28 cellular contexts compared by ENCODE assay signal in the genomic region with DNA sequence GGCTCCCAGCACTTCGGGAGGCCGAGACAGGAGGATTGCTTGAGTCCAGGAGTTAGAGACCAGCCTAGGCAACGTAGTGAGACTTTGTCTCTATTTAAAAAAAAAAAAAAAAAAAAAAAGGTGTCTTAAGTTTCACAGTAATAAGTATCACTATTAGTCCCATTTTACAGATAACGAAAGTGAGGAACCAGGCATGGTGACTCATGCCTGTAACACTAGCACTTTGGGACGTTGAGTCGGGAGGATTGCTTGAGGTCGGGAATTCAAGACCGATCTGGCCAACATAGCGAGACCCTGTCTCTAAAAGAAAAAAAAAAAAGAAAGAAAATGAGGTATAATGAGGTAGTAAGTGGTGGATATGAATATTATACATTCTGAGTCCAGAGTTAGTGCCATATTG. TPM values are rescaled to one million over a fixed set of nuclear protein-coding genes. Genes with fewer than 3 reads are reported as not detected.
DNase-seq lines count a peak whose midpoint lies in the region; ATAC-seq and TF ChIP-seq lines count a peak whose summit lies in the region.
"Had no signal": no experiment of that assay in that cellular context is flagged by ENCODE, and none has a peak within 500 bp of the region (broad histone marks: within the 10 kb centered on the region; RNA-seq: fewer than 3 reads in every experiment).

No MANE protein-coding gene starts in this region.

- no peaks in the 10 kb centered on the region for H3K27me3 ChIP-seq in CD8-positive, alpha-beta memory T cell (ENCODE audit: insufficient read depth, low read length, poor library complexity, severe bottlenecking)
- H3K27me3 ChIP-seq: SJCRH30 had no signal

- H3K4me3 Mint-ChIP-seq in central memory CD8-positive, alpha-beta T cell: no peak overlapping the region
- H3K4me3 Mint-ChIP-seq in stimulated activated effector memory CD8-positive, alpha-beta T cell treated with anti-CD3 and anti-CD28 coated beads, Interleukin-12 subunit alpha, Interleukin-12 subunit beta, amount 100 ng/mL, for 72 hours: no peak overlapping the region
- no peak overlapping the region for H3K4me3 Mint-ChIP-seq in CD8-positive, alpha-beta memory T cell
- H3K4me3 Mint-ChIP-seq: CD4-positive, alpha-beta memory T cell; GM23338; H9; IgD-negative memory B cell had no signal

- CTCF ChIA-PET in CD8-positive, alpha-beta memory T cell (lab: Charles Lee): no interaction called here

- no peak overlapping the region for H3K4me3 ChIP-seq in GM12865 (ENCODE audit: low read depth, low read length)
- H3K4me3 ChIP-seq in foreskin fibroblast (ENCODE audit: low read depth in 1 of 2, low read length in 2 of 2): no peak overlapping the region
- H3K4me3 ChIP-seq in CD8-positive, alpha-beta memory T cell (ENCODE audit: low read length): no peak overlapping the region
- H3K4me3 ChIP-seq: GM23338, PC-9, SJCRH30 had no signal

- H3K36me3 ChIP-seq in CD8-positive, alpha-beta memory T cell (ENCODE audit: insufficient read depth, low read length): no peaks in the 10 kb centered on the region

- no peaks in the 10 kb centered on the region for H3K9me3 Mint-ChIP-seq in central memory CD8-positive, alpha-beta T cell
- H3K9me3 Mint-ChIP-seq in stimulated activated effector memory CD8-positive, alpha-beta T cell treated with anti-CD3 and anti-CD28 coated beads, Interleukin-12 subunit alpha, Interleukin-12 subunit beta, amount 100 ng/mL, for 72 hours: no peaks in the 10 kb centered on the region
- no peaks in the 10 kb centered on the region for H3K9me3 Mint-ChIP-seq in CD8-positive, alpha-beta memory T cell
- H3K9me3 Mint-ChIP-seq: CD4-positive, alpha-beta memory T cell; GM23338; H9; IgD-negative memory B cell had no signal

- peak overlapping the region; percentile 23 for H3K27ac Mint-ChIP-seq in central memory CD8-positive, alpha-beta T cell (ENCODE audit: low read depth)
- no peak overlapping the region for H3K27ac Mint-ChIP-seq in stimulated activated effector memory CD8-positive, alpha-beta T cell treated with anti-CD3 and anti-CD28 coated beads, Interleukin-12 subunit alpha, Interleukin-12 subunit beta, amount 100 ng/mL, for 72 hours
- H3K27ac Mint-ChIP-seq in CD8-positive, alpha-beta memory T cell: peak overlapping the region in 2 of 8 donors; percentile 15 to 39
- H3K27ac Mint-ChIP-seq: GM23338, H9, IgD-negative memory B cell had no signal

- POLR2A ChIA-PET in CD8-positive, alpha-beta memory T cell (lab: Charles Lee): no interaction called here

- H3K9me3 ChIP-seq in CD8-positive, alpha-beta memory T cell (ENCODE audit: low read length): no peaks in the 10 kb centered on the region
- H3K9me3 ChIP-seq: SJCRH30 had no signal

- H3K27ac ChIP-seq in CD8-positive, alpha-beta memory T cell (ENCODE audit: low read depth, low read length): no peak overlapping the region
- H3K27ac ChIP-seq: KMS-11, PC-9, SJCRH30 had no signal

- DNase-seq in GM12865 (ENCODE audit: low read depth) (peak; percentile 54), NCI-H2171 treated with DMSO at 0.1 percent for 48 hours (lab: John Stamatoyannopoulos, UW) (no peak), foreskin fibroblast (no peak), amniotic stem cell (lab: John Stamatoyannopoulos, UW) (no peak)
- DNase-seq in central memory CD8-positive, alpha-beta T cell (ENCODE audit: low spot score in 2 of 2): no peak
- no peak for DNase-seq in stimulated activated effector memory CD8-positive, alpha-beta T cell treated with anti-CD3 and anti-CD28 coated beads, Interleukin-12 subunit alpha, Interleukin-12 subunit beta, amount 100 ng/mL, for 72 hours (ENCODE audit: low spot score in 2 of 2)
- no peak for DNase-seq in CD8-positive, alpha-beta memory T cell
- DNase-seq: C1 segment of cervical spinal cord; CD4-positive, alpha-beta memory T cell; DMS 273 treated with DMSO at 0.1 percent for 48 hours; DMS79; EL; GDM1; H9; MM.1S; NCI-H2029; NCI-H2227 treated with DMSO at 0.1 percent for 48 hours; NCI-H526 treated with DMSO at 0.1 percent for 48 hours; PC-9; SJCRH30 had no signal

- peaks cover 20% of the 10 kb centered on the region for H3K4me1 Mint-ChIP-seq in central memory CD8-positive, alpha-beta T cell
- H3K4me1 Mint-ChIP-seq in stimulated activated effector memory CD8-positive, alpha-beta T cell treated with anti-CD3 and anti-CD28 coated beads, Interleukin-12 subunit alpha, Interleukin-12 subunit beta, amount 100 ng/mL, for 72 hours: peaks cover 20% of the 10 kb centered on the region
- H3K4me1 Mint-ChIP-seq in CD8-positive, alpha-beta memory T cell: peaks cover 30 to 39% (median 34%) of the 10 kb centered on the region in 3 donors

- peak; percentile 37 for ATAC-seq in GM21619 (IDR thresholded peaks at IDR 0.05; ENCODE audit: unreplicated experiment)
- ATAC-seq in central memory CD8-positive, alpha-beta T cell (replicated peaks; ENCODE audit: extremely low read depth, poor library complexity, severe bottlenecking): no peak
- ATAC-seq in stimulated activated effector memory CD8-positive, alpha-beta T cell treated with anti-CD3 and anti-CD28 coated beads, Interleukin-12 subunit alpha, Interleukin-12 subunit beta, amount 100 ng/mL, for 72 hours: peak; percentile 55
- ATAC-seq: GM23338, Right ventricle myocardium inferior, SK-N-SH treated with all-trans-retinoic acid at 6 μM for 48 hours had no signal

- TF ChIP-seq CTCF in GM12865 (IDR thresholded peaks at IDR 0.05; ENCODE audit: insufficient read depth, low read depth, low read length, missing control alignments) (no peak), foreskin fibroblast (IDR thresholded peaks at IDR 0.05; ENCODE audit: low read depth, low read length) (no peak)

- H3K36me3 Mint-ChIP-seq in central memory CD8-positive, alpha-beta T cell (ENCODE audit: insufficient read depth): peaks cover 16% of the 10 kb centered on the region
- H3K36me3 Mint-ChIP-seq in stimulated activated effector memory CD8-positive, alpha-beta T cell treated with anti-CD3 and anti-CD28 coated beads, Interleukin-12 subunit alpha, Interleukin-12 subunit beta, amount 100 ng/mL, for 72 hours: peaks cover 53% of the 10 kb centered on the region
- peaks cover 0 to 59% (median 3%) of the 10 kb centered on the region in 3 donors for H3K36me3 Mint-ChIP-seq in CD8-positive, alpha-beta memory T cell

- H3K27me3 Mint-ChIP-seq in central memory CD8-positive, alpha-beta T cell: no peaks in the 10 kb centered on the region
- H3K27me3 Mint-ChIP-seq in CD8-positive, alpha-beta memory T cell: no peaks in the 10 kb centered on the region
- H3K27me3 Mint-ChIP-seq: CD4-positive, alpha-beta memory T cell; IgD-negative memory B cell had no signal

- peaks cover 12% of the 10 kb centered on the region for H3K4me1 ChIP-seq in CD8-positive, alpha-beta memory T cell (ENCODE audit: insufficient read depth, low read length)
- H3K4me1 ChIP-seq: SJCRH30 had no signal

RNA-seq across cellular contexts. Expression of gene KCNJ13, which starts 2.5 kb away (rescaled TPM):
- not detected for total RNA-seq in CD8-positive, alpha-beta memory T cell
- 0.20 TPM for polyA plus RNA-seq in CD8-positive, alpha-beta memory T cell
- total RNA-seq: A673; CD4-positive, alpha-beta memory T cell; GM23338; H9; PC-9; Right ventricle myocardium inferior; RPMI7951; SJCRH30 had no signal
